ENCODE assay signal across 11 cellular contexts in genomic region chr2:43425659-43426058, GRCh38.
DNase-seq lines count a peak whose midpoint lies in the region; ATAC-seq and TF ChIP-seq lines count a peak whose summit lies in the region.
"Had no signal": no experiment of that assay in that cellular context is flagged by ENCODE, and none has a peak within 500 bp of the region (broad histone marks: within the 10 kb centered on the region; RNA-seq: fewer than 3 reads in every experiment).

No MANE protein-coding gene starts in this region.

- H3K23ac ChIP-seq in trophoblast cell (ENCODE audit: low read length): no peak overlapping the region

- H4K8ac ChIP-seq in trophoblast cell (ENCODE audit: low read depth, low read length): peak overlapping the region; percentile 59

- peak overlapping the region; percentile 97 for H2BK12ac ChIP-seq in trophoblast cell (ENCODE audit: low read length)

- POLR2A ChIA-PET in Caco-2 (lab: Charles Lee): interaction anchor here (1.6 kb wide), 1 partner anchor 11 kb away, joined by 6 read pairs; no protein-coding TSS in a partner anchor

- H3K4ac ChIP-seq in trophoblast cell (ENCODE audit: low read depth, low read length): peak overlapping the region; percentile 84

- H3K27me3 ChIP-seq in Caco-2 (replicated peaks; ENCODE audit: control insufficient read depth, insufficient read depth, low read length) (no peaks in the 10 kb centered on the region), brain microvascular endothelial cell (replicated peaks) (no peaks in the 10 kb centered on the region), trophoblast cell (ENCODE audit: insufficient read depth, low read length) (no peaks in the 10 kb centered on the region)

- peaks cover 39% of the 10 kb centered on the region for H3K4me1 Mint-ChIP-seq in Caco-2 (ENCODE audit: low read depth, unreplicated experiment)

- peak overlapping the region; percentile 66 for H3K27ac Mint-ChIP-seq in Caco-2 (ENCODE audit: unreplicated experiment)

- H3K27me3 Mint-ChIP-seq in Caco-2 (ENCODE audit: insufficient read depth, unreplicated experiment): no peaks in the 10 kb centered on the region

- BruUV-seq in Caco-2 (replicated peaks; lab: Mats Ljungman, UMichigan): no TSS peak

- peak overlapping the region; percentile 97 for H3K14ac ChIP-seq in trophoblast cell (ENCODE audit: low read length)

- H3K36me3 ChIP-seq in Caco-2 (ENCODE audit: control insufficient read depth, insufficient read depth, low read length): no peaks in the 10 kb centered on the region
- no peaks in the 10 kb centered on the region for H3K36me3 ChIP-seq in brain microvascular endothelial cell (replicated peaks)
- H3K36me3 ChIP-seq in trophoblast cell (ENCODE audit: control insufficient read depth in 1 of 2, insufficient read depth in 2 of 2, low read length in 2 of 2): peaks cover 0 to 2% of the 10 kb centered on the region in 2 experiments

- H3K9ac ChIP-seq in trophoblast cell (ENCODE audit: low read length): no peak overlapping the region

- in situ Hi-C loops in brain microvascular endothelial cell (cut with HindIII; ENCODE audit: low pct_ligation_motif_present, low sequenced_read_pairs): no loop called here

- TF ChIP-seq POLR2A in NB4 (IDR thresholded peaks at IDR 0.05; ENCODE audit: extremely low read depth, insufficient read length): no peak
- TF ChIP-seq POLR2A in GM18505 (IDR thresholded peaks at IDR 0.05; ENCODE audit: borderline replicate concordance, extremely low read depth, insufficient read depth, insufficient read length): no peak

- H3K79me1 ChIP-seq in trophoblast cell (ENCODE audit: low read length): peaks cover 19% of the 10 kb centered on the region

- peak overlapping the region; percentile 96 for H2BK5ac ChIP-seq in trophoblast cell (ENCODE audit: low read depth, low read length, poor library complexity)

- H3K36me3 Mint-ChIP-seq in Caco-2 (ENCODE audit: insufficient read depth, unreplicated experiment): peaks cover 17% of the 10 kb centered on the region

- no peak for DNase-seq in Caco-2
- peak; percentile 25 for DNase-seq in NB4 (ENCODE audit: low read depth)
- DNase-seq in brain microvascular endothelial cell: no peak
- no peak for DNase-seq in trophoblast cell
- no peak for DNase-seq in activated T-cell treated with anti-CD3 and anti-CD28 coated beads for 4 hours
- DNase-seq in SW 1271 (lab: John Stamatoyannopoulos, UW): no peak
- DNase-seq: activated effector memory CD4-positive, alpha-beta T cell treated with anti-CD3 and anti-CD28 coated beads, Interleukin-2, amount 50 U/mL, for 16 hours; effector CD8-positive, alpha-beta T cell; NCI-H345 had no signal

- no peak for ATAC-seq in HG02970 (IDR thresholded peaks at IDR 0.05; ENCODE audit: low FRiP score, unreplicated experiment)
- ATAC-seq in GM18505 (IDR thresholded peaks at IDR 0.05; ENCODE audit: unreplicated experiment): no peak

- H4K12ac ChIP-seq in trophoblast cell (ENCODE audit: low read depth, low read length): no peak overlapping the region

- no peaks in the 10 kb centered on the region for H3K9me3 ChIP-seq in Caco-2
- no peaks in the 10 kb centered on the region for H3K9me3 ChIP-seq in trophoblast cell (ENCODE audit: insufficient read depth, low read depth, low read length)

- H2AFZ ChIP-seq in trophoblast cell (ENCODE audit: insufficient read depth, low read length, poor library complexity): no peak overlapping the region

- H3K4me1 ChIP-seq in Caco-2: peaks cover 73% of the 10 kb centered on the region
- peaks cover 9 to 14% of the 10 kb centered on the region in 2 experiments for H3K4me1 ChIP-seq in trophoblast cell (ENCODE audit: control insufficient read depth in 1 of 2, insufficient read depth in 2 of 2, low read length in 2 of 2)

- H3K79me2 ChIP-seq in trophoblast cell (ENCODE audit: control insufficient read depth, insufficient read depth, low read length, poor library complexity): no peaks in the 10 kb centered on the region

- CTCF ChIA-PET in Caco-2 (lab: Charles Lee): no interaction called here

- H2BK120ac ChIP-seq in trophoblast cell (ENCODE audit: insufficient read depth, low read length, poor library complexity): peak overlapping the region; percentile 98

- no peaks in the 10 kb centered on the region for H3K9me3 Mint-ChIP-seq in Caco-2 (ENCODE audit: unreplicated experiment)

- peak overlapping the region; percentile 99 for H2AK5ac ChIP-seq in trophoblast cell (ENCODE audit: low read length)

- H3K27ac ChIP-seq in brain microvascular endothelial cell: peak overlapping the region; percentile 83
- H3K27ac ChIP-seq in trophoblast cell (ENCODE audit: low read depth, low read length): peak overlapping the region; percentile 61

- intact Hi-C loops in Caco-2 (cut with micrococcal nuclease; ENCODE audit: unreplicated experiment): no loop called here

- TF ChIP-seq CTCF in Caco-2 (IDR thresholded peaks at IDR 0.05; ENCODE audit: insufficient read depth in 1 of 2, low read depth in 1 of 2, low read length in 1 of 2, severe bottlenecking in 1 of 2, unreplicated experiment in 1 of 2) (no peak), NB4 (IDR thresholded peaks at IDR 0.05; ENCODE audit: low read depth, low read length) (no peak), brain microvascular endothelial cell (IDR thresholded peaks at IDR 0.05; ENCODE audit: low read depth, low read length, missing control alignments) (no peak)

- no peak overlapping the region for H3K4me3 ChIP-seq in Caco-2 (ENCODE audit: low read depth, low read length)
- no peak overlapping the region for H3K4me3 ChIP-seq in NB4 (ENCODE audit: low read depth, low read length)
- no peak overlapping the region for H3K4me3 ChIP-seq in brain microvascular endothelial cell (ENCODE audit: low read depth, low read length)
- H3K4me3 ChIP-seq in trophoblast cell (ENCODE audit: low read depth, low read length): no peak overlapping the region

- H3K4me3 Mint-ChIP-seq in Caco-2 (ENCODE audit: unreplicated experiment): no peak overlapping the region

- H3K4me2 ChIP-seq in trophoblast cell (ENCODE audit: low read length): no peak overlapping the region

- peak overlapping the region; percentile 81 for H4K91ac ChIP-seq in trophoblast cell (ENCODE audit: low read depth, low read length)

- H3K18ac ChIP-seq in trophoblast cell (ENCODE audit: low read length): no peak overlapping the region

- no CpG with 5 or more reads among the region's 1 CpG for whole genome bisulfite sequencing in trophoblast cell (ENCODE audit: extremely low coverage, insufficient coverage, insufficient read length)
